1 cellular context compared by ENCODE assay signal in the genomic region with DNA sequence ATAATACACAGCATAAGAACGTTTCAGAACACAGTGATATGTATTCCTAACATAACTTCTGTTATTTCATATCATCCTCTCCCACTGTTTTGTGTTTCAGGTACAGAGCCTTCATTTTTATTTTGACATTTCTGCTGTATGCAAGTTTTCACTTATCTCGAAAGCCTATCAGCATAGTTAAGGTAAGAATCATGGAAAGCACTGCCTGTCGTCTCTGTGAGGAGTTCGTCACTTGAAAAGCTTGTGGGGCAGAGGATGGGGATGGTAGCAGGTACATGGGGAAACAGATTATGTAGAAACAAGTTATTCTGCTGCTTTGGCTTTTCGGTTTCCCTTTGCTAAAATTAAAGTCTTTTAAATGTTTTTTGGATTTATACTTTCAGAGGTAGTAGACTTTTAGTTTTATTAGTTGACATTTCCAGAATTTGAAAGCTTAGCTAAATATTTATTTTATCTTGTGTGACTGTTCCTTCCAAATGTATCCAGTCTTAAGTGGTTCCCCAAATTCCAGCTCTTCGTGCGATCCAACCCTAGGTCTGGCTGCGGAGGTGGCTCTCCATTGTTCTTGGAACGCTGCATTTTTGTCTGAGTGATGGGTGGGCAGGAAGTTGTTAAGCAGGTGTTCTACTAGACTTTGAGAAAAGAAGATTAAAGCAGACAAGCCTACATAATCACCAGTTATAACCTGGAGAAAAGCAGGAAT.
TF ChIP-seq lines count a peak whose summit lies in the region.

No MANE protein-coding gene starts in this region.

TF ChIP-seq in liver, 16 proteins besides CTCF, POLR2A, EP300 and RAD21 (continued from another document):
- TF ChIP-seq, protein P1, sequence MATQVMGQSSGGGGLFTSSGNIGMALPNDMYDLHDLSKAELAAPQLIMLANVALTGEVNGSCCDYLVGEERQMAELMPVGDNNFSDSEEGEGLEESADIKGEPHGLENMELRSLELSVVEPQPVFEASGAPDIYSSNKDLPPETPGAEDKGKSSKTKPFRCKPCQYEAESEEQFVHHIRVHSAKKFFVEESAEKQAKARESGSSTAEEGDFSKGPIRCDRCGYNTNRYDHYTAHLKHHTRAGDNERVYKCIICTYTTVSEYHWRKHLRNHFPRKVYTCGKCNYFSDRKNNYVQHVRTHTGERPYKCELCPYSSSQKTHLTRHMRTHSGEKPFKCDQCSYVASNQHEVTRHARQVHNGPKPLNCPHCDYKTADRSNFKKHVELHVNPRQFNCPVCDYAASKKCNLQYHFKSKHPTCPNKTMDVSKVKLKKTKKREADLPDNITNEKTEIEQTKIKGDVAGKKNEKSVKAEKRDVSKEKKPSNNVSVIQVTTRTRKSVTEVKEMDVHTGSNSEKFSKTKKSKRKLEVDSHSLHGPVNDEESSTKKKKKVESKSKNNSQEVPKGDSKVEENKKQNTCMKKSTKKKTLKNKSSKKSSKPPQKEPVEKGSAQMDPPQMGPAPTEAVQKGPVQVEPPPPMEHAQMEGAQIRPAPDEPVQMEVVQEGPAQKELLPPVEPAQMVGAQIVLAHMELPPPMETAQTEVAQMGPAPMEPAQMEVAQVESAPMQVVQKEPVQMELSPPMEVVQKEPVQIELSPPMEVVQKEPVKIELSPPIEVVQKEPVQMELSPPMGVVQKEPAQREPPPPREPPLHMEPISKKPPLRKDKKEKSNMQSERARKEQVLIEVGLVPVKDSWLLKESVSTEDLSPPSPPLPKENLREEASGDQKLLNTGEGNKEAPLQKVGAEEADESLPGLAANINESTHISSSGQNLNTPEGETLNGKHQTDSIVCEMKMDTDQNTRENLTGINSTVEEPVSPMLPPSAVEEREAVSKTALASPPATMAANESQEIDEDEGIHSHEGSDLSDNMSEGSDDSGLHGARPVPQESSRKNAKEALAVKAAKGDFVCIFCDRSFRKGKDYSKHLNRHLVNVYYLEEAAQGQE (IDR thresholded peaks at IDR 0.05) = no peak
- TF ChIP-seq FOXA2 (IDR thresholded peaks at IDR 0.05) (no peak), JUND (IDR thresholded peaks at IDR 0.05) (no peak)
- TF ChIP-seq, protein P2, sequence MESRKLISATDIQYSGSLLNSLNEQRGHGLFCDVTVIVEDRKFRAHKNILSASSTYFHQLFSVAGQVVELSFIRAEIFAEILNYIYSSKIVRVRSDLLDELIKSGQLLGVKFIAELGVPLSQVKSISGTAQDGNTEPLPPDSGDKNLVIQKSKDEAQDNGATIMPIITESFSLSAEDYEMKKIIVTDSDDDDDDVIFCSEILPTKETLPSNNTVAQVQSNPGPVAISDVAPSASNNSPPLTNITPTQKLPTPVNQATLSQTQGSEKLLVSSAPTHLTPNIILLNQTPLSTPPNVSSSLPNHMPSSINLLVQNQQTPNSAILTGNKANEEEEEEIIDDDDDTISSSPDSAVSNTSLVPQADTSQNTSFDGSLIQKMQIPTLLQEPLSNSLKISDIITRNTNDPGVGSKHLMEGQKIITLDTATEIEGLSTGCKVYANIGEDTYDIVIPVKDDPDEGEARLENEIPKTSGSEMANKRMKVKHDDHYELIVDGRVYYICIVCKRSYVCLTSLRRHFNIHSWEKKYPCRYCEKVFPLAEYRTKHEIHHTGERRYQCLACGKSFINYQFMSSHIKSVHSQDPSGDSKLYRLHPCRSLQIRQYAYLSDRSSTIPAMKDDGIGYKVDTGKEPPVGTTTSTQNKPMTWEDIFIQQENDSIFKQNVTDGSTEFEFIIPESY (IDR thresholded peaks at IDR 0.05) = no peak
TF ChIP-seq in liver: peak in this region for 0.
